13 cellular contexts compared by ENCODE assay signal in genomic region chr5:169716287-169716686, GRCh38.
DNase-seq lines count a peak whose midpoint lies in the region; ATAC-seq and TF ChIP-seq lines count a peak whose summit lies in the region.
"Had no signal": no experiment of that assay in that cellular context is flagged by ENCODE, and none has a peak within 500 bp of the region (broad histone marks: within the 10 kb centered on the region; RNA-seq: fewer than 3 reads in every experiment).

No MANE protein-coding gene starts in this region.

- no peak overlapping the region for H3K4ac ChIP-seq in mesenchymal stem cell (ENCODE audit: low read depth in 1 of 2, low read length in 2 of 2)

- intact Hi-C loops in CD14-positive monocyte (cut with micrococcal nuclease), result no loop called here

- H2BK12ac ChIP-seq in mesenchymal stem cell (ENCODE audit: low read length in 2 of 2), result no peak overlapping the region

- H3K4me1 ChIP-seq in mesenchymal stem cell (ENCODE audit: control insufficient read depth, insufficient read depth, low read depth, low read length) (peaks cover 3% of the 10 kb centered on the region), GM23338 (ENCODE audit: insufficient read depth) (no peaks in the 10 kb centered on the region)

- H3K4me3 Mint-ChIP-seq in CD14-positive monocyte (no peak overlapping the region), GM23338 (no peak overlapping the region)
- H3K4me3 Mint-ChIP-seq: neural crest cell had no signal

- H3K79me1 ChIP-seq in mesenchymal stem cell (replicated peaks; ENCODE audit: low read length, poor library complexity, severe bottlenecking), result no peaks in the 10 kb centered on the region

- H2AFZ ChIP-seq in mesenchymal stem cell (ENCODE audit: low read depth, low read length), result no peak overlapping the region
- H2AFZ ChIP-seq in GM23338, result no peak overlapping the region

- H3K27me3 ChIP-seq in mesenchymal stem cell (ENCODE audit: control insufficient read depth in 1 of 2, insufficient read depth in 1 of 2, low read length in 2 of 2) (no peaks in the 10 kb centered on the region), GM23338 (ENCODE audit: insufficient read depth) (no peaks in the 10 kb centered on the region)

- no peak overlapping the region for H3K4me3 ChIP-seq in cardiac fibroblast (replicated peaks in 1 of 2; ENCODE audit: low read depth in 2 of 2, low read length in 2 of 2)
- no peak overlapping the region for H3K4me3 ChIP-seq in mesenchymal stem cell (ENCODE audit: insufficient read depth in 1 of 2, low read depth in 1 of 2, low read length in 2 of 2)
- H3K4me3 ChIP-seq in GM23338, result no peak overlapping the region

- H2BK5ac ChIP-seq in mesenchymal stem cell (ENCODE audit: low read depth, low read length, poor library complexity, severe bottlenecking), result no peak overlapping the region

- H2AK5ac ChIP-seq in mesenchymal stem cell (ENCODE audit: low read length, severe bottlenecking), result no peak overlapping the region

- DNase-seq in CD14-positive monocyte (ENCODE audit: low spot score) (no peak), LHCN-M2 (ENCODE audit: low read depth) (peak; percentile 19), cardiac fibroblast (ENCODE audit: low read depth in 2 of 2) (peak; percentile 85 to 87), mesenchymal stem cell (peak; percentile 44), anterior cingulate cortex (lab: John Stamatoyannopoulos, UW) (no peak), C1 segment of cervical spinal cord (lab: John Stamatoyannopoulos, UW) (no peak), GM23338 (ENCODE audit: low spot score) (no peak)
- DNase-seq: effector CD4-positive, alpha-beta T cell; NCI-H187; stimulated activated CD4-positive, alpha-beta T cell treated with anti-CD3 and anti-CD28 coated beads, Interleukin-2, amount 100 ng/mL, for 24 hours had no signal

- H3K9ac ChIP-seq in mesenchymal stem cell (ENCODE audit: low read length), result no peak overlapping the region

- H4K8ac ChIP-seq in mesenchymal stem cell (ENCODE audit: low read length), result no peak overlapping the region

- no peak overlapping the region for H2BK120ac ChIP-seq in mesenchymal stem cell (ENCODE audit: low read depth, low read length)

- no peaks in the 10 kb centered on the region for H4K20me1 ChIP-seq in GM23338 (replicated peaks; ENCODE audit: insufficient read depth)

- ATAC-seq in HG03196 (IDR thresholded peaks at IDR 0.05; ENCODE audit: unreplicated experiment), result no peak
- ATAC-seq in GM23338, result no peak
- ATAC-seq: Panc1 had no signal

- no peak overlapping the region for H3K14ac ChIP-seq in mesenchymal stem cell (ENCODE audit: low read length in 2 of 2)

- TF ChIP-seq CTCF in CD14-positive monocyte (IDR thresholded peaks at IDR 0.05) (no peak), cardiac fibroblast (IDR thresholded peaks at IDR 0.05; ENCODE audit: low read depth, low read length) (no peak), GM23338 (conservative IDR thresholded peaks at IDR 0.05; ENCODE audit: low read depth in 2 of 2) (no peak)

- H3K27ac Mint-ChIP-seq in CD14-positive monocyte (peak overlapping the region; percentile 86 to 98 (median 95)), GM23338 (no peak overlapping the region)

- no peak overlapping the region for H3K4me2 ChIP-seq in mesenchymal stem cell (ENCODE audit: low read length, poor library complexity, severe bottlenecking)
- no peak overlapping the region for H3K4me2 ChIP-seq in GM23338

- H4K91ac ChIP-seq in mesenchymal stem cell (ENCODE audit: low read length), result no peak overlapping the region

- no peaks in the 10 kb centered on the region for H3K9me3 Mint-ChIP-seq in CD14-positive monocyte
- no peaks in the 10 kb centered on the region; the same call in 2 of the 3 replicates for H3K9me3 Mint-ChIP-seq in GM23338

- H2BK15ac ChIP-seq in mesenchymal stem cell (ENCODE audit: low read depth, poor library complexity, severe bottlenecking), result no peak overlapping the region

- no peak overlapping the region for H3K18ac ChIP-seq in mesenchymal stem cell (ENCODE audit: low read depth in 1 of 2, low read length in 2 of 2)

- H3K27me3 Mint-ChIP-seq in CD14-positive monocyte (ENCODE audit: low read depth in 3 of 3) (peaks cover 0 to 1% (median 0%) of the 10 kb centered on the region in 3 donors), GM23338 (ENCODE audit: insufficient read depth, low read depth, poor library complexity) (peaks cover 3% of the 10 kb centered on the region)

- no peaks in the 10 kb centered on the region for H3K79me2 ChIP-seq in GM23338 (replicated peaks; ENCODE audit: insufficient read depth)

- H3K23ac ChIP-seq in mesenchymal stem cell (ENCODE audit: low read length in 2 of 2), result no peak overlapping the region

- no peaks in the 10 kb centered on the region for H3F3A ChIP-seq in GM23338 (replicated peaks; ENCODE audit: low read depth)

- H3K36me3 ChIP-seq in mesenchymal stem cell (ENCODE audit: control insufficient read depth in 1 of 2, insufficient read depth in 2 of 2, low read depth in 1 of 2, low read length in 2 of 2) (no peaks in the 10 kb centered on the region), GM23338 (ENCODE audit: insufficient read depth) (0 out of 2 replicates have a peak, but pooled peaks cover 6% of the 10 kb centered on the region)

- WGBS in mesenchymal stem cell, result 80% methylated on average over 1 of the region's 1 CpG

- H3K27ac ChIP-seq in mesenchymal stem cell (ENCODE audit: low read length, poor library complexity, severe bottlenecking), result no peak overlapping the region
- no peak overlapping the region for H3K27ac ChIP-seq in GM23338 (ENCODE audit: low read depth)

- H3K36me3 Mint-ChIP-seq in CD14-positive monocyte (peaks cover 94% of the 10 kb centered on the region in 2 donors), GM23338 (ENCODE audit: low read depth) (no peaks in the 10 kb centered on the region)

- no peaks in the 10 kb centered on the region for H3K9me3 ChIP-seq in mesenchymal stem cell (ENCODE audit: control insufficient read depth, low read length)

- H3K9me2 ChIP-seq in GM23338 (ENCODE audit: insufficient read depth), result peaks cover 7% of the 10 kb centered on the region; the same call in 1 of the 2 replicates

- H3K4me1 Mint-ChIP-seq in CD14-positive monocyte, result peaks cover 31% of the 10 kb centered on the region
- peaks cover 5% of the 10 kb centered on the region; the same call in 2 of the 3 replicates for H3K4me1 Mint-ChIP-seq in GM23338

TF ChIP-seq in GM23338, 12 proteins besides CTCF, POLR2A, EP300 and RAD21 (continues in another document):
- no peak for TF ChIP-seq STAT1 (IDR thresholded peaks at IDR 0.05; ENCODE audit: unreplicated experiment)
- TF ChIP-seq ZNF331 (CRISPR knock-in tag; IDR thresholded peaks at IDR 0.05; ENCODE audit: low read depth), result no peak
- no peak for TF ChIP-seq NANOG (IDR thresholded peaks at IDR 0.05; ENCODE audit: borderline replicate concordance)
- no peak for TF ChIP-seq ZNF114 (CRISPR knock-in tag; IDR thresholded peaks at IDR 0.05)
- TF ChIP-seq EZH2 (IDR thresholded peaks at IDR 0.05; ENCODE audit: low read depth, unreplicated experiment), result no peak
- no peak for TF ChIP-seq JUNB (IDR thresholded peaks at IDR 0.05; ENCODE audit: unreplicated experiment)
- TF ChIP-seq, protein P1, sequence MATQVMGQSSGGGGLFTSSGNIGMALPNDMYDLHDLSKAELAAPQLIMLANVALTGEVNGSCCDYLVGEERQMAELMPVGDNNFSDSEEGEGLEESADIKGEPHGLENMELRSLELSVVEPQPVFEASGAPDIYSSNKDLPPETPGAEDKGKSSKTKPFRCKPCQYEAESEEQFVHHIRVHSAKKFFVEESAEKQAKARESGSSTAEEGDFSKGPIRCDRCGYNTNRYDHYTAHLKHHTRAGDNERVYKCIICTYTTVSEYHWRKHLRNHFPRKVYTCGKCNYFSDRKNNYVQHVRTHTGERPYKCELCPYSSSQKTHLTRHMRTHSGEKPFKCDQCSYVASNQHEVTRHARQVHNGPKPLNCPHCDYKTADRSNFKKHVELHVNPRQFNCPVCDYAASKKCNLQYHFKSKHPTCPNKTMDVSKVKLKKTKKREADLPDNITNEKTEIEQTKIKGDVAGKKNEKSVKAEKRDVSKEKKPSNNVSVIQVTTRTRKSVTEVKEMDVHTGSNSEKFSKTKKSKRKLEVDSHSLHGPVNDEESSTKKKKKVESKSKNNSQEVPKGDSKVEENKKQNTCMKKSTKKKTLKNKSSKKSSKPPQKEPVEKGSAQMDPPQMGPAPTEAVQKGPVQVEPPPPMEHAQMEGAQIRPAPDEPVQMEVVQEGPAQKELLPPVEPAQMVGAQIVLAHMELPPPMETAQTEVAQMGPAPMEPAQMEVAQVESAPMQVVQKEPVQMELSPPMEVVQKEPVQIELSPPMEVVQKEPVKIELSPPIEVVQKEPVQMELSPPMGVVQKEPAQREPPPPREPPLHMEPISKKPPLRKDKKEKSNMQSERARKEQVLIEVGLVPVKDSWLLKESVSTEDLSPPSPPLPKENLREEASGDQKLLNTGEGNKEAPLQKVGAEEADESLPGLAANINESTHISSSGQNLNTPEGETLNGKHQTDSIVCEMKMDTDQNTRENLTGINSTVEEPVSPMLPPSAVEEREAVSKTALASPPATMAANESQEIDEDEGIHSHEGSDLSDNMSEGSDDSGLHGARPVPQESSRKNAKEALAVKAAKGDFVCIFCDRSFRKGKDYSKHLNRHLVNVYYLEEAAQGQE (IDR thresholded peaks at IDR 0.05; ENCODE audit: unreplicated experiment), result no peak
- no peak for TF ChIP-seq EZH2phosphoT487 (IDR thresholded peaks at IDR 0.05; ENCODE audit: unreplicated experiment)
- TF ChIP-seq CREB1 (CRISPR knock-in tag; IDR thresholded peaks at IDR 0.05; ENCODE audit: low read depth), result no peak
- TF ChIP-seq POLR2AphosphoS5 (IDR thresholded peaks at IDR 0.05; ENCODE audit: low read depth), result no peak

Comparison
In these comparisons a context has a peak if more than half of its experiments do, and no peak if none do; other contexts are left out.
1. DNase-seq: peak in LHCN-M2 (single experiment), cardiac fibroblast (2 of 2) and mesenchymal stem cell (single experiment); none in CD14-positive monocyte (single experiment), anterior cingulate cortex (0 of 58), C1 segment of cervical spinal cord (0 of 14) and GM23338 (single experiment).